Comparison of ENCODE assay signal across 17 cellular contexts in the genomic region with DNA sequence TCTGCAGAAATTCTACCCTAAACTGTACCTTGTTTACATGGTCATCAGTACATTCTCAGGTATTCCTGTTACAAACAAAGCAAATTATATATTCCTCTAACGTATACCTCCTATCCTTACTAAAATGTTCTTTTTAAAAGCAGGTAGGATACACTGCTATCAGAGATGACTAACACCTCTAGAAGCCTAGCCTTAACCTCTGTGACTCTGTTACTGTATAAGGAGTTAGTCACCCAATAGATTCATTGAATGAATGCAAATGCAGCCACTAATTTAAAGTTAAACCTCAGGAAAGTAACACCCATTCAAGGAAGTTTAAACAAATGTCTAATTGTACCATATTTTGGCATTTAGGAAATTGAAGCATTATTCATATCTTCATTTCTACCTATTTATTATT.
"Had no signal": no experiment of that assay in that cellular context is flagged by ENCODE, and none has a peak within 500 bp of the region (broad histone marks: within the 10 kb centered on the region; RNA-seq: fewer than 3 reads in every experiment).

No MANE protein-coding gene starts in this region.

- H3K27me3 ChIP-seq: adrenal gland, colonic mucosa, neutrophil, tibial nerve, vagina had no signal

- H3K36me3 Mint-ChIP-seq: natural killer cell had no signal

- H3K27ac Mint-ChIP-seq: activated CD8-positive, alpha-beta T cell treated with anti-CD3 and anti-CD28 coated beads for 36 hours; activated T-helper 1 cell treated with anti-CD3 and anti-CD28 coated beads, Interleukin-12 subunit alpha, Interleukin-12 subunit beta, Interleukin-2, Interleukin-4 antibody, amounts not matched to agents 30 ng/mL and 10 ng/mL and 1 ng/mL, durations not matched to agents 14 hours and 24 hours and 36 hours; natural killer cell had no signal

- DNase-seq: activated CD4-positive, alpha-beta T cell treated with anti-CD3 and anti-CD28 coated beads for 4 hours; activated CD8-positive, alpha-beta T cell treated with anti-CD3 and anti-CD28 coated beads for 36 hours; activated naive CD4-positive, alpha-beta T cell treated with Interleukin-2 at 50 U/mL for 16 hours; adrenal gland; colonic mucosa; foreskin fibroblast; left ventricle myocardium inferior; mesenchymal stem cell; natural killer cell; stimulated activated CD4-positive, alpha-beta T cell treated with anti-CD3 and anti-CD28 coated beads, Interleukin-1b, Interleukin-23, amount 100 ng/mL, for 48 hours; substantia nigra; T-helper 1 cell; T1000 had no signal

- H3K27me3 Mint-ChIP-seq: activated CD8-positive, alpha-beta T cell treated with anti-CD3 and anti-CD28 coated beads for 36 hours had no signal

- ATAC-seq: activated CD8-positive, alpha-beta T cell treated with anti-CD3 and anti-CD28 coated beads for 36 hours; natural killer cell had no signal

- H3K4me1 ChIP-seq: colonic mucosa, vagina had no signal

- H3K9me3 Mint-ChIP-seq: activated CD8-positive, alpha-beta T cell treated with anti-CD3 and anti-CD28 coated beads for 36 hours; activated T-helper 1 cell treated with anti-CD3 and anti-CD28 coated beads, Interleukin-12 subunit alpha, Interleukin-12 subunit beta, Interleukin-2, Interleukin-4 antibody, amounts not matched to agents 30 ng/mL and 10 ng/mL and 1 ng/mL, durations not matched to agents 14 hours and 24 hours and 36 hours; natural killer cell had no signal

- H3K4me3 Mint-ChIP-seq: activated CD8-positive, alpha-beta T cell treated with anti-CD3 and anti-CD28 coated beads for 36 hours; activated T-helper 1 cell treated with anti-CD3 and anti-CD28 coated beads, Interleukin-12 subunit alpha, Interleukin-12 subunit beta, Interleukin-2, Interleukin-4 antibody, amounts not matched to agents 30 ng/mL and 10 ng/mL and 1 ng/mL, durations not matched to agents 14 hours and 24 hours and 36 hours; natural killer cell had no signal

- H3K27ac ChIP-seq: adrenal gland, colonic mucosa, left ventricle myocardium inferior, neutrophil, tibial nerve, vagina had no signal

- H3K36me3 ChIP-seq: adrenal gland, colonic mucosa, left ventricle myocardium inferior, tibial nerve, vagina had no signal

- H3K4me3 ChIP-seq: adrenal gland, colonic mucosa, left ventricle myocardium inferior, tibial nerve, vagina had no signal

- H3K9me3 ChIP-seq: adrenal gland, colonic mucosa, left ventricle myocardium inferior, neutrophil, tibial nerve, vagina had no signal
